8 cellular contexts compared by ENCODE assay signal in genomic region chr20:17682889-17683198, GRCh38. TPM values are rescaled to one million over a fixed set of nuclear protein-coding genes. Genes with fewer than 3 reads are reported as not detected.
DNase-seq lines count a peak whose midpoint lies in the region; ATAC-seq and TF ChIP-seq lines count a peak whose summit lies in the region.

No MANE protein-coding gene starts in this region.

- no peak for TF ChIP-seq CTCF in fibroblast of lung (conservative IDR thresholded peaks at IDR 0.05 in 1 of 2, IDR thresholded peaks at IDR 0.05 in 1 of 2; ENCODE audit: low read depth in 1 of 2, low read length in 2 of 2)

- peak overlapping the region; percentile 80; the same call in 1 of the 2 replicates for H3K27ac ChIP-seq in SJSA1
- peak overlapping the region; percentile 52 for H3K27ac ChIP-seq in fibroblast of lung (ENCODE audit: insufficient read depth, low read length)
- H3K27ac ChIP-seq in rectal smooth muscle tissue (ENCODE audit: low read depth, low read length), result no peak overlapping the region

- H3K9ac ChIP-seq in fibroblast of lung (ENCODE audit: insufficient read depth, low read length) (no peak overlapping the region), rectal smooth muscle tissue (ENCODE audit: low read length) (no peak overlapping the region)

- H3K9me3 ChIP-seq in SJSA1 (replicated peaks) (no peaks in the 10 kb centered on the region), fibroblast of lung (ENCODE audit: control insufficient read depth, insufficient read depth, low read depth, low read length) (no peaks in the 10 kb centered on the region)

- H3K27me3 ChIP-seq in SJSA1 (replicated peaks), result no peaks in the 10 kb centered on the region
- H3K27me3 ChIP-seq in fibroblast of lung (ENCODE audit: control insufficient read depth, insufficient read depth, low read length), result peaks cover 23% of the 10 kb centered on the region
- H3K27me3 ChIP-seq in rectal smooth muscle tissue (ENCODE audit: control insufficient read depth, insufficient read depth, low read length), result no peaks in the 10 kb centered on the region

- H3K4me3 ChIP-seq in GM08714 (ENCODE audit: low read length) (peak overlapping the region; percentile 56; the same call in 1 of the 2 replicates), SJSA1 (peak overlapping the region; percentile 91), fibroblast of lung (replicated peaks in 1 of 4; ENCODE audit: control extremely low read depth in 1 of 4, insufficient read depth in 1 of 4, low read depth in 3 of 4, low read length in 4 of 4) (peak overlapping the region; percentile 38 to 60 (median 48)), rectal smooth muscle tissue (ENCODE audit: low read length) (peak overlapping the region; percentile 76)

- no peak for DNase-seq in SJSA1 (ENCODE audit: low read depth in 1 of 2, low spot score in 2 of 2)
- no peak for DNase-seq in fibroblast of lung (ENCODE audit: low read depth in 2 of 2)
- no peak for DNase-seq in NCI-H146 treated with DMSO at 0.1 percent for 48 hours (lab: John Stamatoyannopoulos, UW; ENCODE audit: unreplicated experiment)
- no peak for DNase-seq in HPDE6-E6E7 (ENCODE audit: extremely low spot score)
- DNase-seq in NCI-H510A treated with DMSO at 0.1 percent for 48 hours (lab: John Stamatoyannopoulos, UW), result no peak

- peak overlapping the region; percentile 17 for H3K4me2 ChIP-seq in fibroblast of lung (ENCODE audit: extremely low read depth, insufficient read depth, low read length)

- H3K36me3 ChIP-seq in SJSA1 (peaks cover 38% of the 10 kb centered on the region), fibroblast of lung (ENCODE audit: control insufficient read depth, insufficient read depth, low read length) (peaks cover 5% of the 10 kb centered on the region), rectal smooth muscle tissue (ENCODE audit: control insufficient read depth, insufficient read depth, low read length) (no peaks in the 10 kb centered on the region)

- H4K20me1 ChIP-seq in fibroblast of lung (ENCODE audit: control insufficient read depth, extremely low read depth, insufficient read depth, low read length), result peaks cover 2% of the 10 kb centered on the region

- no peak for ATAC-seq in GM18517 (IDR thresholded peaks at IDR 0.05; ENCODE audit: unreplicated experiment)

- no peak overlapping the region for H2AFZ ChIP-seq in fibroblast of lung (ENCODE audit: low read length)

- peaks cover 33% of the 10 kb centered on the region for H3K79me2 ChIP-seq in fibroblast of lung (ENCODE audit: control insufficient read depth, insufficient read depth, low read length)

- H3K4me1 ChIP-seq in SJSA1 (replicated peaks) (peaks cover 30% of the 10 kb centered on the region), fibroblast of lung (ENCODE audit: control insufficient read depth, extremely low read depth, insufficient read depth, low read length) (peaks cover 7% of the 10 kb centered on the region), rectal smooth muscle tissue (ENCODE audit: control insufficient read depth, insufficient read depth, low read length) (peaks cover 6% of the 10 kb centered on the region)

RNA-seq across cellular contexts. Expression of gene RRBP1, which starts 0.8 kb away (rescaled TPM):
- 241 and 272 TPM in 2 replicates for total RNA-seq in SJSA1 (2014; rRNA removed; shearing (Covaris generic))
- total RNA-seq in fibroblast of lung, result 143 and 233 TPM in 2 replicates
- polyA plus RNA-seq in fibroblast of lung, result 169 and 191 TPM in 2 replicates
- polyA plus RNA-seq in fibroblast of lung (2012), result 307 and 325 TPM in 2 replicates
- polyA minus RNA-seq in fibroblast of lung (ENCODE audit: low replicate concordance), result 161 and 174 TPM in 2 replicates

RNA-seq across cellular contexts. Expression of gene BANF2, which starts 16.9 kb away (rescaled TPM):
- total RNA-seq in SJSA1 (2014; rRNA removed; shearing (Covaris generic)), result not detected in 2 replicates
- not detected in 2 replicates for total RNA-seq in fibroblast of lung
- not detected in 2 replicates for polyA plus RNA-seq in fibroblast of lung
- not detected in 2 replicates for polyA plus RNA-seq in fibroblast of lung (2012)
- polyA minus RNA-seq in fibroblast of lung (ENCODE audit: low replicate concordance), result not detected in 2 replicates
